Comparison of ENCODE assay signal across 18 cellular contexts in the genomic region with DNA sequence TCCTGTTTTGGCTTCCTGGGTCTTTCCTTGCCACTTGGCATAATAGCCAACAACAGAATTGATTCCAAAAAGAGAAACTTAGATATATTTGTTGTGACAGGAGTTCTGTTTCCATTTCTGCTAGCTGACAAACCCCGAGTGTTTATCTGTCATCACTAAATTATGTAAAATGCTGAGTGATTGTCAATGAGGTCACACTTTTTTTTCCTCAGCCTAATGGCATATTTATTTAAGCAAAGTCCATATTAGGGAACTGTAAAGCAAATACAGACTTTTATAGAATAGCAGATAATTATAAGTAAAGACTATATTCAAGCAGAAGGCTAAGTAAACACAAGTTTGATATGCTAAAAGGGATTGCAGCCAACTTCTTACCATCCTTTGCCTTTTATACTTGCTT.
"Had no signal": no experiment of that assay in that cellular context is flagged by ENCODE, and none has a peak within 500 bp of the region (broad histone marks: within the 10 kb centered on the region; RNA-seq: fewer than 3 reads in every experiment).

No MANE protein-coding gene starts in this region.

- H3K9me3 ChIP-seq: breast epithelium, left lung, pancreas, spleen, suprapubic skin, upper lobe of right lung had no signal

- FAIRE-seq: kidney, pancreas had no signal

- H3K9me3 Mint-ChIP-seq: activated CD4-positive, alpha-beta T cell treated with anti-CD3 and anti-CD28 coated beads, Interleukin-2, amount 10 ng/mL, durations not matched to agents 24 days and 14 days; activated T-helper 17 cell treated with anti-CD3 and anti-CD28 coated beads, Interleukin-2, amount 50 U/mL, for 72 hours; endodermal cell; naive B cell; stimulated activated naive CD8-positive, alpha-beta T cell treated with anti-CD3 and anti-CD28 coated beads, Interleukin-15, Interleukin-2, amounts not matched to agents 100 ng/mL and 50 ng/mL, for 24 hours had no signal

- H2AFZ ChIP-seq: hepatocyte had no signal

- DNase-seq: activated CD4-positive, alpha-beta T cell treated with anti-CD3 and anti-CD28 coated beads, Interleukin-2, amount 10 ng/mL, durations not matched to agents 24 days and 14 days; activated CD4-positive, CD25-positive, alpha-beta regulatory T cell; activated naive CD4-positive, alpha-beta T cell treated with Interleukin-2 at 50 U/mL for 16 hours; anterior cingulate cortex; endodermal cell; kidney; left lung; mammary epithelial cell; naive B cell; pancreas; spleen; upper lobe of right lung had no signal

- H3K4me3 ChIP-seq: breast epithelium, hepatocyte, left lung, pancreas, spleen, suprapubic skin, upper lobe of right lung had no signal

- H3K4me2 ChIP-seq: hepatocyte had no signal

- ATAC-seq: activated T-helper 17 cell treated with anti-CD3 and anti-CD28 coated beads, Interleukin-2, amount 50 U/mL, for 72 hours; left lung; sciatic nerve; upper lobe of right lung had no signal

- H3K4me1 Mint-ChIP-seq: activated CD4-positive, alpha-beta T cell treated with anti-CD3 and anti-CD28 coated beads, Interleukin-2, amount 10 ng/mL, durations not matched to agents 24 days and 14 days; activated T-helper 17 cell treated with anti-CD3 and anti-CD28 coated beads, Interleukin-2, amount 50 U/mL, for 72 hours; naive B cell had no signal

- H3K36me3 ChIP-seq: breast epithelium, left lung, pancreas, spleen, suprapubic skin, upper lobe of right lung had no signal

- H3K36me3 Mint-ChIP-seq: naive B cell had no signal

- H3K4me3 Mint-ChIP-seq: activated CD4-positive, alpha-beta T cell treated with anti-CD3 and anti-CD28 coated beads, Interleukin-2, amount 10 ng/mL, durations not matched to agents 24 days and 14 days; activated T-helper 17 cell treated with anti-CD3 and anti-CD28 coated beads, Interleukin-2, amount 50 U/mL, for 72 hours; endodermal cell; naive B cell; stimulated activated naive CD8-positive, alpha-beta T cell treated with anti-CD3 and anti-CD28 coated beads, Interleukin-15, Interleukin-2, amounts not matched to agents 100 ng/mL and 50 ng/mL, for 24 hours had no signal

- H3K79me2 ChIP-seq: hepatocyte had no signal

- H3K27me3 ChIP-seq: breast epithelium, hepatocyte, left lung, pancreas, spleen, suprapubic skin, upper lobe of right lung had no signal

- H3K27ac Mint-ChIP-seq: activated CD4-positive, alpha-beta T cell treated with anti-CD3 and anti-CD28 coated beads, Interleukin-2, amount 10 ng/mL, durations not matched to agents 24 days and 14 days; activated T-helper 17 cell treated with anti-CD3 and anti-CD28 coated beads, Interleukin-2, amount 50 U/mL, for 72 hours; endodermal cell; naive B cell; stimulated activated naive CD8-positive, alpha-beta T cell treated with anti-CD3 and anti-CD28 coated beads, Interleukin-15, Interleukin-2, amounts not matched to agents 100 ng/mL and 50 ng/mL, for 24 hours had no signal

- H3K4me1 ChIP-seq: breast epithelium, left lung, pancreas, spleen, suprapubic skin, upper lobe of right lung had no signal

- H3K27ac ChIP-seq: breast epithelium, hepatocyte, left lung, pancreas, spleen, suprapubic skin, upper lobe of right lung had no signal

- H3K27me3 Mint-ChIP-seq: activated CD4-positive, alpha-beta T cell treated with anti-CD3 and anti-CD28 coated beads, Interleukin-2, amount 10 ng/mL, durations not matched to agents 24 days and 14 days had no signal
